ENCODE assay signal across 21 cellular contexts in the genomic region with DNA sequence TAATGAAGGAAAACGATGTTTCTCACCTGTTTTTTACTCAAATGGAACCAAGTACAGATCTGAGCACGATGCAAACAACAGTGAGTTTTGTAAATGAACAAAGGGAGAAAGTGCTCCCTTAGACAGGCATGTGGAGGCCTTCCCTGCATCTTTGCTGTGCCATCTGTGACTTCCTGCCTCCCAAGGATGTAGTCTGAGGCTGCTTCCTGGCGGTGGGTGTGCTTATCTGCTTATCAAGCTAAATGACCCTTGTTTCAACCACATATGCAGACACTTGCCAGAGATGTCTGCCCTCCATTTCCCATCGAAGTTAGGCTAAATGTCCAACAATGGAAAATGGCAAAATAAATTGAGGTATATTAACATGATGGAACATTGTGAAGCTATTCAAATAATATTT. TPM values are rescaled to one million over a fixed set of nuclear protein-coding genes. Genes with fewer than 3 reads are reported as not detected.
DNase-seq lines count a peak whose midpoint lies in the region; ATAC-seq and TF ChIP-seq lines count a peak whose summit lies in the region.
"Had no signal": no experiment of that assay in that cellular context is flagged by ENCODE, and none has a peak within 500 bp of the region (broad histone marks: within the 10 kb centered on the region; RNA-seq: fewer than 3 reads in every experiment).

No MANE protein-coding gene starts in this region.

- no peak for TF ChIP-seq CTCF in upper lobe of right lung (IDR thresholded peaks at IDR 0.05)
- no peak for TF ChIP-seq CTCF in heart right ventricle (IDR thresholded peaks at IDR 0.05)
- no peak for TF ChIP-seq CTCF in brain microvascular endothelial cell (IDR thresholded peaks at IDR 0.05; ENCODE audit: low read depth, low read length, missing control alignments)

- no peaks in the 10 kb centered on the region for H3K27me3 Mint-ChIP-seq in stimulated activated naive CD8-positive, alpha-beta T cell treated with anti-CD3 and anti-CD28 coated beads, Interleukin-15, Interleukin-2, amounts not matched to agents 100 ng/mL and 50 ng/mL, for 24 hours
- no peaks in the 10 kb centered on the region for H3K27me3 Mint-ChIP-seq in stimulated activated naive CD8-positive, alpha-beta T cell treated with anti-CD3 and anti-CD28 coated beads, Interleukin-15, amount 100 ng/mL, for 72 hours
- H3K27me3 Mint-ChIP-seq in activated T-helper 2 cell treated with anti-CD3 and anti-CD28 coated beads, Interferon-gamma antibody, Interleukin-2, Interleukin-4, amounts not matched to agents 10 μg/mL and 5 μg/mL and 100 μg/mL, durations not matched to agents 14 hours and 24 hours and 36 hours (ENCODE audit: low read depth) = no peaks in the 10 kb centered on the region

- H3K4me3 ChIP-seq in upper lobe of right lung = no peak overlapping the region
- no peak overlapping the region for H3K4me3 ChIP-seq in heart right ventricle
- no peak overlapping the region for H3K4me3 ChIP-seq in brain microvascular endothelial cell (ENCODE audit: low read depth, low read length)
- H3K4me3 ChIP-seq: dorsolateral prefrontal cortex, left ventricle myocardium inferior, suprapubic skin had no signal

- H3K9me3 ChIP-seq in upper lobe of right lung = no peaks in the 10 kb centered on the region
- no peaks in the 10 kb centered on the region for H3K9me3 ChIP-seq in heart right ventricle
- H3K9me3 ChIP-seq: left ventricle myocardium inferior, suprapubic skin had no signal

- intact Hi-C loops in activated T-helper 2 cell treated with anti-CD3 and anti-CD28 coated beads, Interferon-gamma antibody, Interleukin-2, Interleukin-4, amounts not matched to agents 10 μg/mL and 5 μg/mL and 100 μg/mL, durations not matched to agents 14 hours and 24 hours and 36 hours (cut with micrococcal nuclease) = no loop called here
- intact Hi-C loops in upper lobe of right lung (cut with DNase I) = no loop called here
- intact Hi-C loops in heart right ventricle (cut with DNase I) = no loop called here

- H3K4me3 Mint-ChIP-seq in stimulated activated naive CD8-positive, alpha-beta T cell treated with anti-CD3 and anti-CD28 coated beads, Interleukin-15, Interleukin-2, amounts not matched to agents 100 ng/mL and 50 ng/mL, for 24 hours = no peak overlapping the region
- no peak overlapping the region for H3K4me3 Mint-ChIP-seq in stimulated activated naive CD8-positive, alpha-beta T cell treated with anti-CD3 and anti-CD28 coated beads, Interleukin-15, amount 100 ng/mL, for 72 hours
- no peak overlapping the region for H3K4me3 Mint-ChIP-seq in activated T-helper 2 cell treated with anti-CD3 and anti-CD28 coated beads, Interferon-gamma antibody, Interleukin-2, Interleukin-4, amounts not matched to agents 10 μg/mL and 5 μg/mL and 100 μg/mL, durations not matched to agents 14 hours and 24 hours and 36 hours (ENCODE audit: low read depth)
- H3K4me3 Mint-ChIP-seq: activated T-cell treated with anti-CD3 and anti-CD28 coated beads, Interleukin-2, amount 50 U/mL, for 4 hours; IgD-negative memory B cell; nephron progenitor cell had no signal

- no peaks in the 10 kb centered on the region for H3K9me3 Mint-ChIP-seq in stimulated activated naive CD8-positive, alpha-beta T cell treated with anti-CD3 and anti-CD28 coated beads, Interleukin-15, Interleukin-2, amounts not matched to agents 100 ng/mL and 50 ng/mL, for 24 hours
- peaks cover 4 to 5% of the 10 kb centered on the region in 2 donors for H3K9me3 Mint-ChIP-seq in stimulated activated naive CD8-positive, alpha-beta T cell treated with anti-CD3 and anti-CD28 coated beads, Interleukin-15, amount 100 ng/mL, for 72 hours
- H3K9me3 Mint-ChIP-seq in activated T-helper 2 cell treated with anti-CD3 and anti-CD28 coated beads, Interferon-gamma antibody, Interleukin-2, Interleukin-4, amounts not matched to agents 10 μg/mL and 5 μg/mL and 100 μg/mL, durations not matched to agents 14 hours and 24 hours and 36 hours = peaks cover 6% of the 10 kb centered on the region
- H3K9me3 Mint-ChIP-seq: activated T-cell treated with anti-CD3 and anti-CD28 coated beads, Interleukin-2, amount 50 U/mL, for 4 hours had no signal

- peak overlapping the region; percentile 61 for H3K27ac Mint-ChIP-seq in stimulated activated naive CD8-positive, alpha-beta T cell treated with anti-CD3 and anti-CD28 coated beads, Interleukin-15, Interleukin-2, amounts not matched to agents 100 ng/mL and 50 ng/mL, for 24 hours
- H3K27ac Mint-ChIP-seq in stimulated activated naive CD8-positive, alpha-beta T cell treated with anti-CD3 and anti-CD28 coated beads, Interleukin-15, amount 100 ng/mL, for 72 hours = no peak overlapping the region
- peak overlapping the region; percentile 40 for H3K27ac Mint-ChIP-seq in activated T-helper 2 cell treated with anti-CD3 and anti-CD28 coated beads, Interferon-gamma antibody, Interleukin-2, Interleukin-4, amounts not matched to agents 10 μg/mL and 5 μg/mL and 100 μg/mL, durations not matched to agents 14 hours and 24 hours and 36 hours
- H3K27ac Mint-ChIP-seq: IgD-negative memory B cell, nephron progenitor cell had no signal

- peaks cover 18% of the 10 kb centered on the region for H3K4me1 Mint-ChIP-seq in stimulated activated naive CD8-positive, alpha-beta T cell treated with anti-CD3 and anti-CD28 coated beads, Interleukin-15, Interleukin-2, amounts not matched to agents 100 ng/mL and 50 ng/mL, for 24 hours (ENCODE audit: low read depth)
- H3K4me1 Mint-ChIP-seq in stimulated activated naive CD8-positive, alpha-beta T cell treated with anti-CD3 and anti-CD28 coated beads, Interleukin-15, amount 100 ng/mL, for 72 hours = no peaks in the 10 kb centered on the region
- peaks cover 25% of the 10 kb centered on the region for H3K4me1 Mint-ChIP-seq in activated T-helper 2 cell treated with anti-CD3 and anti-CD28 coated beads, Interferon-gamma antibody, Interleukin-2, Interleukin-4, amounts not matched to agents 10 μg/mL and 5 μg/mL and 100 μg/mL, durations not matched to agents 14 hours and 24 hours and 36 hours (ENCODE audit: low read depth)

- no peak for ATAC-seq in stimulated activated naive CD8-positive, alpha-beta T cell treated with anti-CD3 and anti-CD28 coated beads, Interleukin-15, amount 100 ng/mL, for 72 hours
- ATAC-seq in upper lobe of right lung = peak; percentile 4
- ATAC-seq in heart right ventricle = no peak
- ATAC-seq: activated T-cell treated with anti-CD3 and anti-CD28 coated beads, Interleukin-2, amount 50 U/mL, for 4 hours had no signal

- DNase-seq in stimulated activated naive CD8-positive, alpha-beta T cell treated with anti-CD3 and anti-CD28 coated beads, Interleukin-15, amount 100 ng/mL, for 72 hours = no peak
- DNase-seq in SK-N-DZ (ENCODE audit: low spot score) (peak; percentile 62), upper lobe of right lung (no peak), heart right ventricle (no peak), brain microvascular endothelial cell (no peak), midbrain (lab: John Stamatoyannopoulos, UW) (no peak)
- DNase-seq in activated T-helper 2 cell treated with anti-CD3 and anti-CD28 coated beads, Interferon-gamma antibody, Interleukin-2, Interleukin-4, amounts not matched to agents 10 μg/mL and 5 μg/mL and 100 μg/mL, durations not matched to agents 14 hours and 24 hours and 36 hours (ENCODE audit: low spot score) = no peak
- DNase-seq: ACHN; activated naive CD4-positive, alpha-beta T cell treated with anti-CD3 and anti-CD28 coated beads, Interleukin-2, amount 50 U/mL, for 16 hours; activated T-cell treated with anti-CD3 and anti-CD28 coated beads, Interleukin-2, amount 50 U/mL, for 4 hours; C1 segment of cervical spinal cord; dorsolateral prefrontal cortex; left ventricle myocardium inferior; MV-4-11; NCI-H526; nephron progenitor cell; posterior cingulate gyrus; SW 1271 had no signal

- H3K27ac ChIP-seq in upper lobe of right lung (no peak overlapping the region), heart right ventricle (no peak overlapping the region), brain microvascular endothelial cell (no peak overlapping the region)
- H3K27ac ChIP-seq: dorsolateral prefrontal cortex, left ventricle myocardium inferior, suprapubic skin had no signal

- 70 to 73% methylated on average over 4 of the region's 4 CpGs for WGBS in heart right ventricle, 2 donors

- in situ Hi-C loops in brain microvascular endothelial cell (cut with HindIII; ENCODE audit: low pct_ligation_motif_present, low sequenced_read_pairs) = no loop called here

- H3K36me3 Mint-ChIP-seq in stimulated activated naive CD8-positive, alpha-beta T cell treated with anti-CD3 and anti-CD28 coated beads, Interleukin-15, Interleukin-2, amounts not matched to agents 100 ng/mL and 50 ng/mL, for 24 hours (ENCODE audit: low read depth) = no peaks in the 10 kb centered on the region
- peaks cover 47% of the 10 kb centered on the region for H3K36me3 Mint-ChIP-seq in activated T-helper 2 cell treated with anti-CD3 and anti-CD28 coated beads, Interferon-gamma antibody, Interleukin-2, Interleukin-4, amounts not matched to agents 10 μg/mL and 5 μg/mL and 100 μg/mL, durations not matched to agents 14 hours and 24 hours and 36 hours (ENCODE audit: low read depth)
- H3K36me3 Mint-ChIP-seq: IgD-negative memory B cell had no signal

- no peaks in the 10 kb centered on the region for H3K36me3 ChIP-seq in upper lobe of right lung
- H3K36me3 ChIP-seq in heart right ventricle = no peaks in the 10 kb centered on the region
- no peaks in the 10 kb centered on the region for H3K36me3 ChIP-seq in brain microvascular endothelial cell (replicated peaks)
- H3K36me3 ChIP-seq: left ventricle myocardium inferior, suprapubic skin had no signal

- H3K27me3 ChIP-seq in upper lobe of right lung (no peaks in the 10 kb centered on the region), heart right ventricle (peaks cover 0 to 14% (median 0%) of the 10 kb centered on the region in 7 donors), brain microvascular endothelial cell (replicated peaks) (no peaks in the 10 kb centered on the region)
- H3K27me3 ChIP-seq: dorsolateral prefrontal cortex, suprapubic skin had no signal

- H3K4me1 ChIP-seq in upper lobe of right lung (peaks cover 17% of the 10 kb centered on the region), heart right ventricle (peaks cover 0 to 21% (median 11%) of the 10 kb centered on the region in 9 donors)
- H3K4me1 ChIP-seq: suprapubic skin had no signal

RNA-seq across cellular contexts. Expression of a gene that starts 34.6 kb away (rescaled TPM):
- polyA plus RNA-seq in SK-N-DZ (2014; cell fraction: cytosol; rRNA removed) = 9.5 and 11.6 TPM in 2 replicates
- polyA plus RNA-seq in SK-N-DZ (2014; cell fraction: nucleus; rRNA removed) = 5.3 and 5.7 TPM in 2 replicates
- 16.1 and 16.3 TPM in 2 replicates for total RNA-seq in activated T-helper 2 cell treated with anti-CD3 and anti-CD28 coated beads, Interferon-gamma antibody, Interleukin-2, Interleukin-4, amounts not matched to agents 10 μg/mL and 5 μg/mL and 100 μg/mL, durations not matched to agents 14 hours and 24 hours and 36 hours
- total RNA-seq in upper lobe of right lung = 8.7 TPM
- 1 to 10 TPM in 5 of 10 donors, under 1 TPM in 5; 0.36 to 3.0 (median 1.1) TPM for total RNA-seq in heart right ventricle
- 1 to 10 TPM in 1 of 2 donors, under 1 TPM in 1; 0.61 to 1.8 TPM for polyA plus RNA-seq in heart right ventricle

Comparison
In these comparisons a context has a peak if more than half of its experiments do, and no peak if none do; other contexts are left out.
1. H3K27ac Mint-ChIP-seq: peak in stimulated activated naive CD8-positive, alpha-beta T cell treated with anti-CD3 and anti-CD28 coated beads, Interleukin-15, Interleukin-2, amounts not matched to agents 100 ng/mL and 50 ng/mL, for 24 hours (single experiment) and activated T-helper 2 cell treated with anti-CD3 and anti-CD28 coated beads, Interferon-gamma antibody, Interleukin-2, Interleukin-4, amounts not matched to agents 10 μg/mL and 5 μg/mL and 100 μg/mL, durations not matched to agents 14 hours and 24 hours and 36 hours (single experiment); none in stimulated activated naive CD8-positive, alpha-beta T cell treated with anti-CD3 and anti-CD28 coated beads, Interleukin-15, amount 100 ng/mL, for 72 hours (0 of 2).